ENCODE assay signal across 9 cellular contexts in the genomic region with DNA sequence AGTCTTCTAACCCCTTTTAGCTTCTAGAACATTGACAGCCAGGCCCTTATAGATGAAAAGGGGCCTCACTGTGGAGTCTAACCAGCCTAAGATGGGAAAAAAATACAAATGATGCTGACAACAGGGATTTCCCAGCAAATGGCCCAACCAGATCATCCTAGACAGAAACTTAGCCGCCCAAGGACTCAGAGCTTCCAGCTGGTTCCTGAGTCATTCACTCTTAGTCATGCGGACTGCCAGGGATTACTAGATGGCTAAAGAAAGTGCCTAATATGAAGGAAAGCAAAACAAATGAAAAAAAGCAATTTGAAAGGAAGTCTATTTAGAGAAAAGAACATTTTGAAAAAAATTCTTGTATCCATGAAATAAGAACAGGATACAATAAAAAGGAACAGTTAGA. TPM values are rescaled to one million over a fixed set of nuclear protein-coding genes. Genes with fewer than 3 reads are reported as not detected.
DNase-seq lines count a peak whose midpoint lies in the region; ATAC-seq and TF ChIP-seq lines count a peak whose summit lies in the region.
"Had no signal": no experiment of that assay in that cellular context is flagged by ENCODE, and none has a peak within 500 bp of the region (broad histone marks: within the 10 kb centered on the region; RNA-seq: fewer than 3 reads in every experiment).

No MANE protein-coding gene starts in this region.

- peak overlapping the region; percentile 41 for H3K27ac ChIP-seq in fibroblast of lung (ENCODE audit: insufficient read depth, low read length)

- no peak overlapping the region for H3K4me3 Mint-ChIP-seq in activated CD4-positive, alpha-beta memory T cell treated with anti-CD3 and anti-CD28 coated beads for 36 hours
- no peak overlapping the region for H3K4me3 Mint-ChIP-seq in activated CD4-positive, alpha-beta memory T cell treated with anti-CD3 and anti-CD28 coated beads, Interleukin-2, amount 10 ng/mL, durations not matched to agents 7 days and 5 days
- H3K4me3 Mint-ChIP-seq in T-helper 17 cell, result peak overlapping the region; percentile 8

- no peaks in the 10 kb centered on the region for H3K36me3 ChIP-seq in fibroblast of lung (ENCODE audit: control insufficient read depth, insufficient read depth, low read length)

- peak; percentile 61 for ATAC-seq in T-helper 17 cell

- H3K27me3 Mint-ChIP-seq in activated CD4-positive, alpha-beta memory T cell treated with anti-CD3 and anti-CD28 coated beads for 36 hours, result no peaks in the 10 kb centered on the region
- H3K27me3 Mint-ChIP-seq in activated CD4-positive, alpha-beta memory T cell treated with anti-CD3 and anti-CD28 coated beads, Interleukin-2, amount 10 ng/mL, durations not matched to agents 7 days and 5 days, result no peaks in the 10 kb centered on the region
- H3K27me3 Mint-ChIP-seq in T-helper 17 cell, result no peaks in the 10 kb centered on the region

- no peak overlapping the region for H3K9ac ChIP-seq in fibroblast of lung (ENCODE audit: insufficient read depth, low read length)

- CTCF ChIA-PET in activated CD4-positive, alpha-beta memory T cell treated with anti-CD3 and anti-CD28 coated beads for 36 hours (lab: Charles Lee), result interaction anchor here (1.1 to 1.4 kb wide), 3 partner anchors 12 to 33 kb away, joined by 4 read pairs; no protein-coding TSS in a partner anchor
- CTCF ChIA-PET in activated CD4-positive, alpha-beta memory T cell treated with anti-CD3 and anti-CD28 coated beads, Interleukin-2, amount 10 ng/mL, durations not matched to agents 7 days and 5 days (lab: Charles Lee), result interaction anchor here (0.7 to 24.7 kb wide), 4 partner anchors 11 to 34 kb away, joined by 3 to 414 read pairs (median 4); no protein-coding TSS in a partner anchor

- peaks cover 70% of the 10 kb centered on the region for H3K4me1 Mint-ChIP-seq in activated CD4-positive, alpha-beta memory T cell treated with anti-CD3 and anti-CD28 coated beads for 36 hours (ENCODE audit: low read depth)
- peaks cover 63% of the 10 kb centered on the region for H3K4me1 Mint-ChIP-seq in activated CD4-positive, alpha-beta memory T cell treated with anti-CD3 and anti-CD28 coated beads, Interleukin-2, amount 10 ng/mL, durations not matched to agents 7 days and 5 days
- peaks cover 45% of the 10 kb centered on the region for H3K4me1 Mint-ChIP-seq in T-helper 17 cell

- H3K9me3 Mint-ChIP-seq in activated CD4-positive, alpha-beta memory T cell treated with anti-CD3 and anti-CD28 coated beads for 36 hours, result peaks cover 3% of the 10 kb centered on the region
- peaks cover 6% of the 10 kb centered on the region for H3K9me3 Mint-ChIP-seq in activated CD4-positive, alpha-beta memory T cell treated with anti-CD3 and anti-CD28 coated beads, Interleukin-2, amount 10 ng/mL, durations not matched to agents 7 days and 5 days

- no peaks in the 10 kb centered on the region for H4K20me1 ChIP-seq in fibroblast of lung (ENCODE audit: control insufficient read depth, extremely low read depth, insufficient read depth, low read length)

- no peak overlapping the region for H3K4me2 ChIP-seq in fibroblast of lung (ENCODE audit: extremely low read depth, insufficient read depth, low read length)

- TF ChIP-seq CTCF in fibroblast of lung (conservative IDR thresholded peaks at IDR 0.05 in 1 of 2, IDR thresholded peaks at IDR 0.05 in 1 of 2; ENCODE audit: low read depth in 1 of 2, low read length in 2 of 2) (no peak), retinal pigment epithelial cell (conservative IDR thresholded peaks at IDR 0.05; ENCODE audit: low read depth, low read length) (no peak)

- peak; percentile 59 for DNase-seq in activated CD4-positive, alpha-beta memory T cell treated with anti-CD3 and anti-CD28 coated beads for 36 hours
- no peak for DNase-seq in activated CD4-positive, alpha-beta memory T cell treated with anti-CD3 and anti-CD28 coated beads, Interleukin-2, amount 10 ng/mL, durations not matched to agents 7 days and 5 days
- DNase-seq in T-helper 17 cell (no peak), fibroblast of lung (ENCODE audit: low read depth in 2 of 2) (peak; percentile 92), retinal pigment epithelial cell (ENCODE audit: low read depth) (peak; percentile 74), DMS 273 treated with DMSO at 0.1 percent for 48 hours (lab: John Stamatoyannopoulos, UW) (no peak), iPS-NIHi7 (ENCODE audit: extremely low spot score) (no peak), NCI-H524 (lab: John Stamatoyannopoulos, UW) (no peak)
- DNase-seq: heart right ventricle had no signal

- H3K36me3 Mint-ChIP-seq in activated CD4-positive, alpha-beta memory T cell treated with anti-CD3 and anti-CD28 coated beads for 36 hours, result peaks cover 23% of the 10 kb centered on the region
- peaks cover 74% of the 10 kb centered on the region for H3K36me3 Mint-ChIP-seq in activated CD4-positive, alpha-beta memory T cell treated with anti-CD3 and anti-CD28 coated beads, Interleukin-2, amount 10 ng/mL, durations not matched to agents 7 days and 5 days (ENCODE audit: low read depth)
- peaks cover 5% of the 10 kb centered on the region for H3K36me3 Mint-ChIP-seq in T-helper 17 cell (ENCODE audit: low read depth)

- no peaks in the 10 kb centered on the region for H3K9me3 ChIP-seq in T-helper 17 cell (ENCODE audit: control insufficient read depth, low read length, poor library complexity, severe bottlenecking)
- no peaks in the 10 kb centered on the region for H3K9me3 ChIP-seq in fibroblast of lung (ENCODE audit: control insufficient read depth, insufficient read depth, low read depth, low read length)

- intact Hi-C loops in activated CD4-positive, alpha-beta memory T cell treated with anti-CD3 and anti-CD28 coated beads for 36 hours (cut with micrococcal nuclease), result no loop called here

- no peak overlapping the region for H2AFZ ChIP-seq in fibroblast of lung (ENCODE audit: low read length)

- no peak overlapping the region for H3K4me3 ChIP-seq in fibroblast of lung (replicated peaks in 1 of 4; ENCODE audit: control extremely low read depth in 1 of 4, insufficient read depth in 1 of 4, low read depth in 3 of 4, low read length in 4 of 4)
- H3K4me3 ChIP-seq in retinal pigment epithelial cell (ENCODE audit: low read length), result no peak overlapping the region
- H3K4me3 ChIP-seq: heart right ventricle had no signal

- POLR2A ChIA-PET in activated CD4-positive, alpha-beta memory T cell treated with anti-CD3 and anti-CD28 coated beads for 36 hours (lab: Charles Lee), result interaction anchor here (0.9 to 1.6 kb wide), 3 partner anchors 10 to 21 kb away, joined by 3 to 5 read pairs (median 4); no protein-coding TSS in a partner anchor
- POLR2A ChIA-PET in activated CD4-positive, alpha-beta memory T cell treated with anti-CD3 and anti-CD28 coated beads, Interleukin-2, amount 10 ng/mL, durations not matched to agents 7 days and 5 days (lab: Charles Lee), result interaction anchor here (1.2 to 2.0 kb wide), 3 partner anchors 11 to 21 kb away, joined by 3 to 8 read pairs (median 4); no protein-coding TSS in a partner anchor

- H3K27me3 ChIP-seq in fibroblast of lung (ENCODE audit: control insufficient read depth, insufficient read depth, low read length), result no peaks in the 10 kb centered on the region
- H3K27me3 ChIP-seq: heart right ventricle had no signal

- H3K4me1 ChIP-seq in fibroblast of lung (ENCODE audit: control insufficient read depth, extremely low read depth, insufficient read depth, low read length), result peaks cover 21% of the 10 kb centered on the region

- peak overlapping the region; percentile 85 for H3K27ac Mint-ChIP-seq in activated CD4-positive, alpha-beta memory T cell treated with anti-CD3 and anti-CD28 coated beads for 36 hours
- no peak overlapping the region for H3K27ac Mint-ChIP-seq in activated CD4-positive, alpha-beta memory T cell treated with anti-CD3 and anti-CD28 coated beads, Interleukin-2, amount 10 ng/mL, durations not matched to agents 7 days and 5 days
- H3K27ac Mint-ChIP-seq in T-helper 17 cell, result peak overlapping the region; percentile 83

- peaks cover 28% of the 10 kb centered on the region for H3K79me2 ChIP-seq in fibroblast of lung (ENCODE audit: control insufficient read depth, insufficient read depth, low read length)

RNA-seq across cellular contexts. Expression of gene TSPAN14, which starts 23.7 kb away (rescaled TPM):
- total RNA-seq in activated CD4-positive, alpha-beta memory T cell treated with anti-CD3 and anti-CD28 coated beads for 36 hours, result 10 to 100 TPM; 48.9 to 51.8 TPM
- 100 to 1,000 TPM; 130 to 136 TPM for total RNA-seq in activated CD4-positive, alpha-beta memory T cell treated with anti-CD3 and anti-CD28 coated beads, Interleukin-2, amount 10 ng/mL, durations not matched to agents 7 days and 5 days
- 100 to 1,000 TPM; 118 to 139 TPM for total RNA-seq in T-helper 17 cell
- 5.6 and 12.1 TPM in 2 replicates for total RNA-seq in fibroblast of lung
- polyA plus RNA-seq in fibroblast of lung, result 30.9 and 50.0 TPM in 2 replicates
- 25.5 and 41.9 TPM in 2 replicates for polyA plus RNA-seq in fibroblast of lung (2012)
- polyA minus RNA-seq in fibroblast of lung (ENCODE audit: low replicate concordance), result 34.8 and 96.2 TPM in 2 replicates

RNA-seq across cellular contexts. Expression of gene SH2D4B, which starts 59.9 kb away (rescaled TPM):
- under 1 TPM in 1 of 2 experiments, not detected in 1; 0.12 TPM for total RNA-seq in activated CD4-positive, alpha-beta memory T cell treated with anti-CD3 and anti-CD28 coated beads for 36 hours
- total RNA-seq in activated CD4-positive, alpha-beta memory T cell treated with anti-CD3 and anti-CD28 coated beads, Interleukin-2, amount 10 ng/mL, durations not matched to agents 7 days and 5 days, result under 1 TPM; 0.13 to 0.15 TPM
- total RNA-seq in T-helper 17 cell (under 1 TPM; 0.18 to 0.30 TPM), fibroblast of lung (not detected in 2 replicates)
- polyA plus RNA-seq in fibroblast of lung, result not detected in 2 replicates
- not detected in 2 replicates for polyA plus RNA-seq in fibroblast of lung (2012)
- not detected in 2 replicates for polyA minus RNA-seq in fibroblast of lung (ENCODE audit: low replicate concordance)
- total RNA-seq: heart right ventricle had no signal
- polyA plus RNA-seq: heart right ventricle had no signal

Comparison
In these comparisons a context has a peak if more than half of its experiments do, and no peak if none do; other contexts are left out.
1. DNase-seq: peak in activated CD4-positive, alpha-beta memory T cell treated with anti-CD3 and anti-CD28 coated beads for 36 hours (single experiment), fibroblast of lung (2 of 2) and retinal pigment epithelial cell (single experiment); none in activated CD4-positive, alpha-beta memory T cell treated with anti-CD3 and anti-CD28 coated beads, Interleukin-2, amount 10 ng/mL, durations not matched to agents 7 days and 5 days (single experiment), T-helper 17 cell (0 of 3), DMS 273 treated with DMSO at 0.1 percent for 48 hours (single experiment), iPS-NIHi7 (single experiment) and NCI-H524 (0 of 2).